ENCODE assay signal across 1 cellular context in genomic region chr5:63164838-63165237, GRCh38.
TF ChIP-seq lines count a peak whose summit lies in the region.

No MANE protein-coding gene starts in this region.

TF ChIP-seq in liver, 16 proteins besides CTCF, POLR2A, EP300 and RAD21 (continued from another document):
- TF ChIP-seq, protein P1, sequence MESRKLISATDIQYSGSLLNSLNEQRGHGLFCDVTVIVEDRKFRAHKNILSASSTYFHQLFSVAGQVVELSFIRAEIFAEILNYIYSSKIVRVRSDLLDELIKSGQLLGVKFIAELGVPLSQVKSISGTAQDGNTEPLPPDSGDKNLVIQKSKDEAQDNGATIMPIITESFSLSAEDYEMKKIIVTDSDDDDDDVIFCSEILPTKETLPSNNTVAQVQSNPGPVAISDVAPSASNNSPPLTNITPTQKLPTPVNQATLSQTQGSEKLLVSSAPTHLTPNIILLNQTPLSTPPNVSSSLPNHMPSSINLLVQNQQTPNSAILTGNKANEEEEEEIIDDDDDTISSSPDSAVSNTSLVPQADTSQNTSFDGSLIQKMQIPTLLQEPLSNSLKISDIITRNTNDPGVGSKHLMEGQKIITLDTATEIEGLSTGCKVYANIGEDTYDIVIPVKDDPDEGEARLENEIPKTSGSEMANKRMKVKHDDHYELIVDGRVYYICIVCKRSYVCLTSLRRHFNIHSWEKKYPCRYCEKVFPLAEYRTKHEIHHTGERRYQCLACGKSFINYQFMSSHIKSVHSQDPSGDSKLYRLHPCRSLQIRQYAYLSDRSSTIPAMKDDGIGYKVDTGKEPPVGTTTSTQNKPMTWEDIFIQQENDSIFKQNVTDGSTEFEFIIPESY (IDR thresholded peaks at IDR 0.05): peak; percentile 61
- TF ChIP-seq SP1 (IDR thresholded peaks at IDR 0.05): peak; percentile 91
- TF ChIP-seq ATF3 (IDR thresholded peaks at IDR 0.05): peak; percentile 68
- TF ChIP-seq NR2F2 (IDR thresholded peaks at IDR 0.05): no peak
- TF ChIP-seq RXRA (IDR thresholded peaks at IDR 0.05): peak; percentile 82
- TF ChIP-seq, protein P2, sequence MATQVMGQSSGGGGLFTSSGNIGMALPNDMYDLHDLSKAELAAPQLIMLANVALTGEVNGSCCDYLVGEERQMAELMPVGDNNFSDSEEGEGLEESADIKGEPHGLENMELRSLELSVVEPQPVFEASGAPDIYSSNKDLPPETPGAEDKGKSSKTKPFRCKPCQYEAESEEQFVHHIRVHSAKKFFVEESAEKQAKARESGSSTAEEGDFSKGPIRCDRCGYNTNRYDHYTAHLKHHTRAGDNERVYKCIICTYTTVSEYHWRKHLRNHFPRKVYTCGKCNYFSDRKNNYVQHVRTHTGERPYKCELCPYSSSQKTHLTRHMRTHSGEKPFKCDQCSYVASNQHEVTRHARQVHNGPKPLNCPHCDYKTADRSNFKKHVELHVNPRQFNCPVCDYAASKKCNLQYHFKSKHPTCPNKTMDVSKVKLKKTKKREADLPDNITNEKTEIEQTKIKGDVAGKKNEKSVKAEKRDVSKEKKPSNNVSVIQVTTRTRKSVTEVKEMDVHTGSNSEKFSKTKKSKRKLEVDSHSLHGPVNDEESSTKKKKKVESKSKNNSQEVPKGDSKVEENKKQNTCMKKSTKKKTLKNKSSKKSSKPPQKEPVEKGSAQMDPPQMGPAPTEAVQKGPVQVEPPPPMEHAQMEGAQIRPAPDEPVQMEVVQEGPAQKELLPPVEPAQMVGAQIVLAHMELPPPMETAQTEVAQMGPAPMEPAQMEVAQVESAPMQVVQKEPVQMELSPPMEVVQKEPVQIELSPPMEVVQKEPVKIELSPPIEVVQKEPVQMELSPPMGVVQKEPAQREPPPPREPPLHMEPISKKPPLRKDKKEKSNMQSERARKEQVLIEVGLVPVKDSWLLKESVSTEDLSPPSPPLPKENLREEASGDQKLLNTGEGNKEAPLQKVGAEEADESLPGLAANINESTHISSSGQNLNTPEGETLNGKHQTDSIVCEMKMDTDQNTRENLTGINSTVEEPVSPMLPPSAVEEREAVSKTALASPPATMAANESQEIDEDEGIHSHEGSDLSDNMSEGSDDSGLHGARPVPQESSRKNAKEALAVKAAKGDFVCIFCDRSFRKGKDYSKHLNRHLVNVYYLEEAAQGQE (IDR thresholded peaks at IDR 0.05): peak; percentile 45
- TF ChIP-seq GABPA (IDR thresholded peaks at IDR 0.05 in 1 of 2, conservative IDR thresholded peaks at IDR 0.05 in 1 of 2): no peak
- TF ChIP-seq, protein P3, sequence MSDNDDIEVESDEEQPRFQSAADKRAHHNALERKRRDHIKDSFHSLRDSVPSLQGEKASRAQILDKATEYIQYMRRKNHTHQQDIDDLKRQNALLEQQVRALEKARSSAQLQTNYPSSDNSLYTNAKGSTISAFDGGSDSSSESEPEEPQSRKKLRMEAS (IDR thresholded peaks at IDR 0.05): peak; percentile 73
- TF ChIP-seq TAF1 (conservative IDR thresholded peaks at IDR 0.05): peak; percentile 61
